In the genomic region with DNA sequence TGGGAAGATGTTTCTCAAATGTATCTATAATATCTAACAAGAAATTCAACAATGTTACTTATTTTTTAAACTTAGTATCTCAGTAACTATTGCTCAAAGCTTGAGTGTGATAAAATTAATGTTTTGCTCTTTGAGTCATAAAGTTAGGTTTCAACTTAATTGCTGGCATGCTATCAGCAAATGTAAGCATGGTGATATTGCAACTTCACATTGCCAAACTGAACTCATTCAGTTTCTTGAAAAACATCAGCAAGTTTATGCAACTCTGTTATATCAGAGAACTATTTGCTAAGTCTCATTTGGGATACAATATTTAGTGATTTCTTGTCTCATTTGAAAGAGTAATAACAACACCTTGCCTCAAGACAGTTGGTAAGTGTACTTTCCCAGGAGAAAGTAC, we compare ENCODE assay signal across 24 cellular contexts.
"Had no signal": no experiment of that assay in that cellular context is flagged by ENCODE, and none has a peak within 500 bp of the region (broad histone marks: within the 10 kb centered on the region; RNA-seq: fewer than 3 reads in every experiment).

No MANE protein-coding gene starts in this region.

- H3K27ac ChIP-seq: brain microvascular endothelial cell, cardiac muscle cell had no signal

- H3K4me3 ChIP-seq: cardiac muscle cell, MG63 had no signal

- DNase-seq: activated CD4-positive, alpha-beta T cell treated with anti-CD3 and anti-CD28 coated beads for 1 hour; activated CD4-positive, alpha-beta T cell treated with anti-CD3 and anti-CD28 coated beads, Interleukin-2, amount 10 ng/mL, durations not matched to agents 24 days and 14 days; activated CD4-positive, alpha-beta T cell treated with anti-CD3 and anti-CD28 coated beads, Interleukin-2, amount 50 U/mL, for 48 hours; activated CD8-positive, alpha-beta memory T cell treated with anti-CD3 and anti-CD28 coated beads, Interleukin-2, amount 10 ng/mL, durations not matched to agents 7 days and 5 days; activated effector memory CD4-positive, alpha-beta T cell treated with Interleukin-2 at 50 U/mL for 16 hours; activated naive CD4-positive, alpha-beta T cell; activated T-cell treated with anti-CD3 and anti-CD28 coated beads, Interleukin-2, amount 50 U/mL, for 24 hours; brain microvascular endothelial cell; MG63; MV-4-11; NCI-H1092 treated with DMSO at 0.1 percent for 48 hours; NCI-H1417 treated with DMSO at 0.1 percent for 48 hours; NCI-H1694; NCI-H2029 treated with DMSO at 0.1 percent for 48 hours; NCI-H345; NCI-H510A; NCI-H526 treated with DMSO at 0.1 percent for 48 hours; NCI-H82; SHP77 treated with DMSO at 0.1 percent for 48 hours; T-helper 17 cell; T-helper 9 cell had no signal

- H3K36me3 ChIP-seq: brain microvascular endothelial cell, cardiac muscle cell, MG63 had no signal

- ATAC-seq: activated CD8-positive, alpha-beta memory T cell treated with anti-CD3 and anti-CD28 coated beads, Interleukin-2, amount 10 ng/mL, durations not matched to agents 7 days and 5 days; Panc1; T-helper 17 cell; WTC11 had no signal

- H3K9me3 ChIP-seq: MG63 had no signal

- H3K27me3 ChIP-seq: brain microvascular endothelial cell, cardiac muscle cell, MG63 had no signal
